ENCODE assay signal across 9 cellular contexts in the genomic region with DNA sequence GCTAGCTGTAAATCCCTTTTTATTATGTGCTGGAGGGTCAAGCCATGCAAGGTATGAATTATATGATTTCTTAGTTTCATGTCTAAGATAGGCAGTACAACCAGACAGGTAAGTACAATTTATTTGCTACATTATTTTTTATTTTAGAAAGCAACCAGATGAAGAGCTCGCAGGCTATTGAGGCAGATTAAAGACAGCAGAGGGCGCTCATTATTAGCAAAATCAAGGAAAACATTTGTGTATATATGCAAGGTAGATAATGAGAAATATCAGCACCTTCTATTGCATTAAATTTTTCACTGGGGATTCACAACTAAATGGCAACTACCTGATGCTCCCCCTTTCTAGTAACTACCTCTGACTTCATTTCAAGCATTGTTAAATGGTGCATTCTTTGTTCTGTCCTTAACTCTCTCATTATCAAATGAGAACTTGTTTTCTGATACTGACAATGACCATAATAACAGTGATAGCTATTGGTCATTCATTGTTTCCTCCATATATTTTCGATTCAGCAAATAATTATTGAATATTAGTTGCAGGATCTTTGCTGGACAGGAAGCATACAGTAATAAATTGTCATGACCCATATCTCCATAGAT. TPM values are rescaled to one million over a fixed set of nuclear protein-coding genes. Genes with fewer than 3 reads are reported as not detected.
A peak's percentile ranks its signal among the peaks of the same experiment; 100 is the strongest.
DNase-seq lines count a peak whose midpoint lies in the region; ATAC-seq and TF ChIP-seq lines count a peak whose summit lies in the region.
"Had no signal": no experiment of that assay in that cellular context is flagged by ENCODE, and none has a peak within 500 bp of the region (broad histone marks: within the 10 kb centered on the region; RNA-seq: fewer than 3 reads in every experiment).

No MANE protein-coding gene starts in this region.

- H3K36me3 Mint-ChIP-seq in CD14-positive monocyte, result no peaks in the 10 kb centered on the region

- no peaks in the 10 kb centered on the region for H3K9me3 Mint-ChIP-seq in CD14-positive monocyte

- 8 to 16% methylated on average over 3 of the region's 3 CpGs for WGBS in upper lobe of left lung, 2 donors

- H3K27ac ChIP-seq in upper lobe of left lung, result no peak overlapping the region

- intact Hi-C loops in CD14-positive monocyte (cut with micrococcal nuclease), result loop anchor here in 1 of 2 donors (5.0 kb wide), 1 partner anchor 50 kb away; no protein-coding TSS in a partner anchor

- in situ Hi-C loops in SK-MEL-5 (cut with HindIII; ENCODE audit: low pct_unique_long_range_greater_than_20kb, low sequenced_read_pairs), result loop anchor here (10.0 kb wide), 1 partner anchor 48 kb away; no protein-coding TSS in a partner anchor

- H3K9me3 ChIP-seq in upper lobe of left lung, result no peaks in the 10 kb centered on the region
- H3K9me3 ChIP-seq: HAP-1 had no signal

- H3K4me3 Mint-ChIP-seq in CD14-positive monocyte, result no peak overlapping the region

- peaks cover 6% of the 10 kb centered on the region for H3K4me1 Mint-ChIP-seq in CD14-positive monocyte

- H3K27ac Mint-ChIP-seq in CD14-positive monocyte, result no peak overlapping the region

- H3K27me3 ChIP-seq in upper lobe of left lung, result no peaks in the 10 kb centered on the region

- no peak for ATAC-seq in upper lobe of left lung (ENCODE audit: low FRiP score in 2 of 2)
- no peak for ATAC-seq in GM19328 (IDR thresholded peaks at IDR 0.05; ENCODE audit: unreplicated experiment)
- no peak for ATAC-seq in HG02981 (IDR thresholded peaks at IDR 0.05; ENCODE audit: unreplicated experiment)
- ATAC-seq in GM21717 (IDR thresholded peaks at IDR 0.05; ENCODE audit: unreplicated experiment), result no peak

- TF ChIP-seq EP300 in upper lobe of left lung (IDR thresholded peaks at IDR 0.05), result no peak

- peaks cover 0 to 2% (median 2%) of the 10 kb centered on the region in 3 donors for H3K27me3 Mint-ChIP-seq in CD14-positive monocyte (ENCODE audit: low read depth in 3 of 3)

- H3K4me1 ChIP-seq in upper lobe of left lung, result no peaks in the 10 kb centered on the region
- H3K4me1 ChIP-seq: HAP-1 had no signal

- no peak overlapping the region for H3K4me3 ChIP-seq in upper lobe of left lung
- H3K4me3 ChIP-seq: HAP-1 had no signal

- TF ChIP-seq CTCF in CD14-positive monocyte (IDR thresholded peaks at IDR 0.05) (peak; percentile 74), upper lobe of left lung (IDR thresholded peaks at IDR 0.05) (peak in 4 of 6 experiments; percentile 31 to 45 (median 42))

- no peaks in the 10 kb centered on the region for H3K36me3 ChIP-seq in upper lobe of left lung
- H3K36me3 ChIP-seq: HAP-1 had no signal

- no peak for DNase-seq in CD14-positive monocyte (ENCODE audit: low spot score)
- peak; percentile 1 for DNase-seq in KG1 (lab: John Stamatoyannopoulos, UW)
- DNase-seq in SK-MEL-5 (ENCODE audit: low read depth, low spot score), result peak; percentile 67
- DNase-seq in glomerular visceral epithelial cell (ENCODE audit: extremely low spot score), result peak; percentile 12
- no peak for DNase-seq in upper lobe of left lung

- TF ChIP-seq POLR2A in upper lobe of left lung (IDR thresholded peaks at IDR 0.05), result no peak

RNA-seq across cellular contexts. Expression of a gene that starts 8.6 kb away (rescaled TPM):
- polyA plus RNA-seq in CD14-positive monocyte, result 10 to 100 TPM in 1 of 2 donors, 1 to 10 TPM in 1; 9.3 to 15.9 TPM
- not detected in 2 replicates for total RNA-seq in SK-MEL-5 (2014; rRNA removed; shearing (Covaris generic))
- polyA plus RNA-seq in SK-MEL-5 (2015; cell fraction: cytosol; rRNA removed), result not detected in 2 replicates
- not detected in 2 replicates for polyA plus RNA-seq in SK-MEL-5 (2015; cell fraction: nucleus; rRNA removed)
- 1,000 to 10,000 TPM in 1 of 6 donors, 100 to 1,000 TPM in 5; 324 to 1,419 (median 520) TPM for total RNA-seq in upper lobe of left lung

RNA-seq across cellular contexts. Expression of a gene that starts 19.2 kb away (rescaled TPM):
- not detected for polyA plus RNA-seq in CD14-positive monocyte
- not detected in 2 replicates for total RNA-seq in SK-MEL-5 (2014; rRNA removed; shearing (Covaris generic))
- 0.48 TPM in 1 of 2 replicates, not detected in the other for polyA plus RNA-seq in SK-MEL-5 (2015; cell fraction: cytosol; rRNA removed)
- not detected in 2 replicates for polyA plus RNA-seq in SK-MEL-5 (2015; cell fraction: nucleus; rRNA removed)
- not detected for total RNA-seq in upper lobe of left lung

RNA-seq across cellular contexts. Expression of a gene that starts 55.7 kb away (rescaled TPM):
- not detected for polyA plus RNA-seq in CD14-positive monocyte
- total RNA-seq in SK-MEL-5 (2014; rRNA removed; shearing (Covaris generic)), result 12.1 and 13.5 TPM in 2 replicates
- polyA plus RNA-seq in SK-MEL-5 (2015; cell fraction: cytosol; rRNA removed), result 6.2 and 16.0 TPM in 2 replicates
- polyA plus RNA-seq in SK-MEL-5 (2015; cell fraction: nucleus; rRNA removed), result 5.2 TPM in 1 of 2 replicates, not detected in the other
- 10 to 100 TPM in 2 of 6 donors, not detected in 4; 10.0 to 14.3 TPM for total RNA-seq in upper lobe of left lung

Comparison
In these comparisons a context has a peak if more than half of its experiments do, and no peak if none do; other contexts are left out.
1. DNase-seq: peak in KG1 (single experiment), SK-MEL-5 (single experiment) and glomerular visceral epithelial cell (single experiment); none in CD14-positive monocyte (single experiment) and upper lobe of left lung (0 of 2).
2. RNA of a gene that starts 8.6 kb away (total RNA-seq): 324 to 1,419 TPM in upper lobe of left lung; not detected in SK-MEL-5; every median in the first group is over 100 times any median in the second.